ENCODE assay signal across 20 cellular contexts in the genomic region with DNA sequence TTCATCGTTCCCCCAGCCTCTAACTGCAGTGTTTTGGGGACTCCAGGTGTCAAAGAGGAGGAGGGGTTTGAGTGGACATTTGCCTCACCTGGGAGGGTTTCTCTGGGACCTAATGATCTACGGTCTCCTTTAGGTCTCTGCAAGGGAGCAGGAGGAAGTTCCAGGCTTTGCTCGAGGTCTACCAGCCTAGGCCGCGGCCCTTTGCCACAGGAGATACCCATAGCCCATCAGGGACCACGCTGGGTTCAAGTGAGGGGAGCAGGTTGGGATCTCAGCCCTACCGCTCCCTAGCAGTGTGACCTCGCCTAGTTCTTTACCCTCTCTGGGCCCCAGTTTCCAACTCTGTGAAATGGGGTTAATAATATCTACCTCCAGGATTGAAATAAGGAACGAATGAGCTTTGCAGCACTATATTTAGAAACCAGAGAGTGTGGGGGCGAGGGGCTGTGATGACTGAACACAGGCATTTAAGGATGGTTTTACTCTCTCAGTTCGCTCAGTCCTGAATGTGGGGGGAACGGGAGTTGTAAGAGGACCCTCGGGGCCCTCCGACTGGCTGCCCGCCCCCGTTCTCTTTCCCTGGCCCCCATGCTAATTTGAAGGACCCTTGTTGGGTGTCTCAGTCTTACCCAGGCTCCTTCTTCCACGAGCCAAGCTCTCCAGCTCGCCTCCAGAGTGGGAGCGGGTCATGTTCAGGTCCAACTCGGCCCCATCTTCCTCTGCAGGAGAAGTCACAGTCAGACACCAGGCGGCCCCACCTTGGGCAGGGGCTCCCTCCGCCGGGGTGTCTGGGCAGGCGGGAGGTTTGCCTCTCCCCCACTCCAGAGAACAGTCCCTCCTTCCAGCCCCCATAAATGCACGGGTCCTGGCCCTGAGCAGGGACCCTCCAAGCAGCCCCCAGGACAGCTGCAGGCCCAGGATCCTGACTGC. TPM values are rescaled to one million over a fixed set of nuclear protein-coding genes. Genes with fewer than 3 reads are reported as not detected.
A peak's percentile ranks its signal among the peaks of the same experiment; 100 is the strongest.
DNase-seq lines count a peak whose midpoint lies in the region; ATAC-seq, FAIRE-seq and TF ChIP-seq lines count a peak whose summit lies in the region.
"Had no signal": no experiment of that assay in that cellular context is flagged by ENCODE, and none has a peak within 500 bp of the region (broad histone marks: within the 10 kb centered on the region; RNA-seq: fewer than 3 reads in every experiment).

No MANE protein-coding gene starts in this region.

- peak overlapping the region; percentile 51 for H2BK12ac ChIP-seq in H9 (ENCODE audit: insufficient read length, low read depth, low read length)

- no peaks in the 10 kb centered on the region for H3K79me1 ChIP-seq in H9 (ENCODE audit: insufficient read depth, low read depth, low read length, poor library complexity, severe bottlenecking)

- H3T11ph ChIP-seq in H9 (ENCODE audit: low read length) = no peak overlapping the region

- H3K9me3 Mint-ChIP-seq in H9 (no peaks in the 10 kb centered on the region; a peak in 2 of 5 replicates), astrocyte (ENCODE audit: unreplicated experiment) (no peaks in the 10 kb centered on the region), osteocyte (ENCODE audit: unreplicated experiment) (no peaks in the 10 kb centered on the region)
- H3K9me3 Mint-ChIP-seq in activated T-cell treated with anti-CD3 and anti-CD28 coated beads, Interleukin-2, amount 50 U/mL, for 72 hours = no peaks in the 10 kb centered on the region

- no peaks in the 10 kb centered on the region for H3K36me3 ChIP-seq in astrocyte (ENCODE audit: insufficient read depth, low read length)
- H3K36me3 ChIP-seq in kidney (ENCODE audit: control insufficient read depth in 1 of 2, insufficient read depth in 2 of 2, low read length in 2 of 2) = peaks cover 0 to 9% of the 10 kb centered on the region in 2 donors

- no peaks in the 10 kb centered on the region for H4K20me1 ChIP-seq in H9 (ENCODE audit: control insufficient read depth, insufficient read depth, insufficient read length)
- no peaks in the 10 kb centered on the region for H4K20me1 ChIP-seq in astrocyte (ENCODE audit: insufficient read depth, low read length)

- no peak overlapping the region for H4K8ac ChIP-seq in H9 (replicated peaks; ENCODE audit: insufficient read length, low read depth, low read length)

- no peak overlapping the region for H3K18ac ChIP-seq in H9 (ENCODE audit: insufficient read length, low read depth, low read length)

- no peak overlapping the region for H3K9ac ChIP-seq in H9 (ENCODE audit: extremely low read depth, insufficient read length, low read length)
- H3K9ac ChIP-seq in astrocyte (ENCODE audit: low read length) = no peak overlapping the region
- H3K9ac ChIP-seq in kidney (ENCODE audit: low read length in 2 of 2) = no peak overlapping the region
- H3K9ac ChIP-seq: SK-N-SH had no signal

- no peak overlapping the region for H2AK5ac ChIP-seq in H9 (ENCODE audit: insufficient read length, low read length)

- WGBS in H9 (ENCODE audit: extremely low coverage, insufficient read length, low lambda C conversion rate) = no CpG with 5 or more reads among the region's 25 CpGs

- H4K5ac ChIP-seq in H9 (ENCODE audit: insufficient read length, low read depth, low read length) = no peak overlapping the region

- peaks cover 38% of the 10 kb centered on the region for H3K27me3 Mint-ChIP-seq in H9 (ENCODE audit: low read depth)
- H3K27me3 Mint-ChIP-seq in astrocyte (ENCODE audit: low read depth, unreplicated experiment) = peaks cover 3% of the 10 kb centered on the region
- no peaks in the 10 kb centered on the region for H3K27me3 Mint-ChIP-seq in osteocyte (ENCODE audit: unreplicated experiment)
- H3K27me3 Mint-ChIP-seq in activated T-cell treated with anti-CD3 and anti-CD28 coated beads, Interleukin-2, amount 50 U/mL, for 72 hours (ENCODE audit: low read depth) = peaks cover 51% of the 10 kb centered on the region

- H3K27me3 ChIP-seq in H9 (ENCODE audit: insufficient read depth, low read length) (no peaks in the 10 kb centered on the region; the same call in 1 of the 2 replicates), astrocyte (ENCODE audit: insufficient read depth, low read length) (no peaks in the 10 kb centered on the region)
- H3K27me3 ChIP-seq: testis had no signal

- no peak overlapping the region for H3K4me3 ChIP-seq in astrocyte (ENCODE audit: insufficient read depth, low read depth, low read length)
- no peak overlapping the region for H3K4me3 ChIP-seq in kidney (ENCODE audit: low read length in 2 of 2)
- H3K4me3 ChIP-seq: testis had no signal

- H3K4me2 ChIP-seq in H9 (ENCODE audit: insufficient read depth, insufficient read length, low read length) (no peak overlapping the region), astrocyte (ENCODE audit: low read length) (peak overlapping the region; percentile 26)
- H3K4me2 ChIP-seq: SK-N-SH had no signal

- no peak overlapping the region for H4K91ac ChIP-seq in H9 (ENCODE audit: insufficient read length, low read depth, low read length)

- no peak overlapping the region for H3K23ac ChIP-seq in H9 (ENCODE audit: insufficient read length, low read depth, low read length)

- intact Hi-C loops in kidney (cut with DNase I) (loop anchor here (10.0 kb wide), 1 partner anchor 48 kb away; no protein-coding TSS in a partner anchor), left colon (cut with DNase I, micrococcal nuclease) (no loop called here)

- no peak overlapping the region for H3K56ac ChIP-seq in H9 (ENCODE audit: insufficient read length, low read depth, low read length)

- H3K4me1 Mint-ChIP-seq in H9 (peaks cover 59 to 72% of the 10 kb centered on the region in 2 experiments), astrocyte (ENCODE audit: low read depth, unreplicated experiment) (peaks cover 30% of the 10 kb centered on the region), osteocyte (ENCODE audit: unreplicated experiment) (peaks cover 48% of the 10 kb centered on the region)
- H3K4me1 Mint-ChIP-seq in activated T-cell treated with anti-CD3 and anti-CD28 coated beads, Interleukin-2, amount 50 U/mL, for 72 hours (ENCODE audit: low read depth) = peaks cover 58% of the 10 kb centered on the region

- H2BK5ac ChIP-seq in H9 (ENCODE audit: insufficient read length, low read length) = no peak overlapping the region

- H3K79me2 ChIP-seq in H9 (ENCODE audit: insufficient read depth, low read length) = no peaks in the 10 kb centered on the region
- no peaks in the 10 kb centered on the region for H3K79me2 ChIP-seq in astrocyte (ENCODE audit: insufficient read depth, low read length)

- H3K9me3 ChIP-seq in H9 (ENCODE audit: control insufficient read depth, low read depth, low read length) (no peaks in the 10 kb centered on the region), astrocyte (ENCODE audit: insufficient read depth, low read depth, low read length) (no peaks in the 10 kb centered on the region), kidney (ENCODE audit: control insufficient read depth in 1 of 2, low read length in 2 of 2) (no peaks in the 10 kb centered on the region)
- H3K9me3 ChIP-seq: SK-N-SH, testis had no signal

- H3K4me3 Mint-ChIP-seq in H9 = no peak overlapping the region
- no peak overlapping the region for H3K4me3 Mint-ChIP-seq in astrocyte (ENCODE audit: unreplicated experiment)
- no peak overlapping the region for H3K4me3 Mint-ChIP-seq in osteocyte (ENCODE audit: unreplicated experiment)
- H3K4me3 Mint-ChIP-seq in activated T-cell treated with anti-CD3 and anti-CD28 coated beads, Interleukin-2, amount 50 U/mL, for 72 hours = no peak overlapping the region

- no peak overlapping the region for H2BK20ac ChIP-seq in H9 (ENCODE audit: low read depth, low read length, poor library complexity, severe bottlenecking)

- no peak overlapping the region for H3K27ac ChIP-seq in H9 (ENCODE audit: insufficient read length, low read depth, low read length)
- no peak overlapping the region for H3K27ac ChIP-seq in astrocyte (ENCODE audit: low read depth, low read length)
- peak overlapping the region; percentile 41 to 86 for H3K27ac ChIP-seq in kidney (ENCODE audit: low read depth in 2 of 2, low read length in 2 of 2)

- H2BK15ac ChIP-seq in H9 (ENCODE audit: low read depth, low read length) = no peak overlapping the region

- H3K4ac ChIP-seq in H9 (ENCODE audit: low read depth, low read length) = no peak overlapping the region

- no peak overlapping the region for H3K27ac Mint-ChIP-seq in H9
- no peak overlapping the region for H3K27ac Mint-ChIP-seq in astrocyte (ENCODE audit: unreplicated experiment)
- H3K27ac Mint-ChIP-seq in osteocyte (ENCODE audit: unreplicated experiment) = peak overlapping the region; percentile 14
- no peak overlapping the region for H3K27ac Mint-ChIP-seq in activated T-cell treated with anti-CD3 and anti-CD28 coated beads, Interleukin-2, amount 50 U/mL, for 72 hours

- DNase-seq in H9 (no peak), astrocyte (ENCODE audit: low read depth) (no peak), kidney (peak; percentile 62), osteocyte (ENCODE audit: extremely low spot score, unreplicated experiment) (no peak), pons (ENCODE audit: low spot score) (no peak), NCI-H2196 treated with DMSO at 0.1 percent for 48 hours (lab: John Stamatoyannopoulos, UW; ENCODE audit: unreplicated experiment) (no peak), left colon (no peak)
- DNase-seq in activated T-cell treated with anti-CD3 and anti-CD28 coated beads, Interleukin-2, amount 50 U/mL, for 72 hours = no peak
- DNase-seq: activated CD4-positive, alpha-beta T cell treated with anti-CD3 and anti-CD28 coated beads, Interleukin-2, amount 50 U/mL, for 4 hours; activated gamma-delta T cell; islet precursor cell; MM.1S; naive thymus-derived CD4-positive, alpha-beta T cell; NCI-H1436 treated with DMSO at 0.1 percent for 48 hours; NCI-H524 treated with DMSO at 0.1 percent for 48 hours; SK-N-SH; T-helper 2 cell; testis had no signal

- TF ChIP-seq CTCF in H9 (conservative IDR thresholded peaks at IDR 0.05) = no peak
- no peak for TF ChIP-seq CTCF in astrocyte (IDR thresholded peaks at IDR 0.05; ENCODE audit: insufficient read depth, low read depth, low read length)
- TF ChIP-seq CTCF in kidney (IDR thresholded peaks at IDR 0.05; ENCODE audit: borderline replicate concordance, extremely low read depth, insufficient read depth) = no peak
- no peak for TF ChIP-seq CTCF in osteocyte (IDR thresholded peaks at IDR 0.05)

- ATAC-seq in activated T-cell treated with anti-CD3 and anti-CD28 coated beads, Interleukin-2, amount 50 U/mL, for 72 hours (replicated peaks in 1 of 2) = no peak
- no peak for ATAC-seq in left colon
- ATAC-seq: naive thymus-derived CD4-positive, alpha-beta T cell had no signal

- H3K14ac ChIP-seq in H9 (ENCODE audit: insufficient read depth, low read length) = no peak overlapping the region

- H3K4me1 ChIP-seq in H9 (ENCODE audit: insufficient read depth, low read length) (peaks cover 8% of the 10 kb centered on the region; the same call in 1 of the 2 replicates), astrocyte (ENCODE audit: insufficient read depth, low read length) (peaks cover 37% of the 10 kb centered on the region), kidney (ENCODE audit: control insufficient read depth in 1 of 2, insufficient read depth in 1 of 2, low read depth in 1 of 2, low read length in 2 of 2) (peaks cover 26 to 34% of the 10 kb centered on the region in 2 donors)

- H3K36me3 Mint-ChIP-seq in H9 (ENCODE audit: insufficient read depth in 1 of 3, low read depth in 3 of 3) = peaks cover 0 to 2% (median 0%) of the 10 kb centered on the region in 3 experiments; a peak in 3 of 7 replicates
- peaks cover 8% of the 10 kb centered on the region for H3K36me3 Mint-ChIP-seq in astrocyte (ENCODE audit: low read depth, unreplicated experiment)
- peaks cover 9% of the 10 kb centered on the region for H3K36me3 Mint-ChIP-seq in osteocyte (ENCODE audit: unreplicated experiment)
- H3K36me3 Mint-ChIP-seq in activated T-cell treated with anti-CD3 and anti-CD28 coated beads, Interleukin-2, amount 50 U/mL, for 72 hours (ENCODE audit: insufficient read depth in 2 of 2) = no peaks in the 10 kb centered on the region

- no peak for FAIRE-seq in astrocyte (lab: Jason Lieb, UNC)
- no peak for FAIRE-seq in kidney (lab: Jason Lieb, UNC)
- FAIRE-seq: bronchial epithelial cell had no signal

- H2AFZ ChIP-seq in H9 (ENCODE audit: low read length) (no peak overlapping the region), astrocyte (ENCODE audit: low read depth, low read length) (no peak overlapping the region)

- no peak overlapping the region for H2BK120ac ChIP-seq in H9 (ENCODE audit: low read depth, low read length, poor library complexity, severe bottlenecking)

- no peaks in the 10 kb centered on the region for H3K23me2 ChIP-seq in H9 (ENCODE audit: insufficient read length, low read depth, low read length, poor library complexity, severe bottlenecking)

RNA-seq across cellular contexts. Expression of a gene that starts 11.7 kb away (rescaled TPM):
- total RNA-seq in H9 (2021) = 6.1 and 7.1 TPM in 2 replicates
- 17.0 and 27.3 TPM in 2 replicates for total RNA-seq in astrocyte
- 14.2 TPM for total RNA-seq in kidney
- polyA plus RNA-seq in kidney (ENCODE audit: insufficient read depth, low read depth, low replicate concordance) = 10.4 TPM
- 16.8 and 20.0 TPM in 2 replicates for total RNA-seq in osteocyte
- 1 to 10 TPM; 2.9 to 4.6 TPM for total RNA-seq in activated T-cell treated with anti-CD3 and anti-CD28 coated beads, Interleukin-2, amount 50 U/mL, for 72 hours
- 1 to 10 TPM; 2.7 to 5.3 TPM for total RNA-seq in left colon
- polyA plus RNA-seq: CD14-positive monocyte had no signal

Comparison
In these comparisons a context has a peak if more than half of its experiments do, and no peak if none do; other contexts are left out.
1. H3K27ac ChIP-seq: peak in kidney (2 of 2); none in H9 (single experiment) and astrocyte (single experiment).